In genomic region chr16:582614-583331, GRCh38 we compare ENCODE assay signal across 19 cellular contexts. TPM values are rescaled to one million over a fixed set of nuclear protein-coding genes. Genes with fewer than 3 reads are reported as not detected.
DNase-seq lines count a peak whose midpoint lies in the region; ATAC-seq and TF ChIP-seq lines count a peak whose summit lies in the region.
"Had no signal": no experiment of that assay in that cellular context is flagged by ENCODE, and none has a peak within 500 bp of the region (broad histone marks: within the 10 kb centered on the region; RNA-seq: fewer than 3 reads in every experiment).

No MANE protein-coding gene starts in this region.

- H3K9ac ChIP-seq in NT2/D1 (ENCODE audit: insufficient read length, low read depth) = peak overlapping the region; percentile 32

- H3K4me1 ChIP-seq in NT2/D1 (ENCODE audit: insufficient read depth, insufficient read length) = peaks cover 24% of the 10 kb centered on the region
- H3K4me1 ChIP-seq in stomach = peaks cover 11 to 50% (median 39%) of the 10 kb centered on the region in 4 donors

- DNase-seq in NCI-H2171 treated with DMSO at 0.1 percent for 48 hours (lab: John Stamatoyannopoulos, UW) = peak; percentile 17
- no peak for DNase-seq in NCI-H2171 (lab: John Stamatoyannopoulos, UW)
- DNase-seq in NT2/D1 (ENCODE audit: low read depth, low spot score) = no peak
- DNase-seq in dorsolateral prefrontal cortex = peak in 5 of 10 donors; percentile 49 to 91 (median 68)
- peak; percentile 86 for DNase-seq in stomach
- no peak for DNase-seq in NCI-H82 (lab: John Stamatoyannopoulos, UW)
- DNase-seq in NOMO-1 treated with dmso at 0.1 percent for 144 hours (lab: John Stamatoyannopoulos, UW; ENCODE audit: unreplicated experiment) = no peak
- DNase-seq: activated CD4-positive, alpha-beta T cell treated with anti-CD3 and anti-CD28 coated beads, Interleukin-2, amount 50 U/mL, for 48 hours; activated naive CD4-positive, alpha-beta T cell treated with anti-CD3 and anti-CD28 coated beads for 36 hours; aorta; islet precursor cell; KBM-7; naive thymus-derived CD8-positive, alpha-beta T cell; NCI-H1092; NCI-H774; T-cell; testis had no signal

- H3K27me3 ChIP-seq in NT2/D1 (ENCODE audit: insufficient read depth, insufficient read length) (peaks cover 20% of the 10 kb centered on the region), dorsolateral prefrontal cortex (no peaks in the 10 kb centered on the region), stomach (peaks cover 0 to 11% (median 0%) of the 10 kb centered on the region in 3 donors)
- H3K27me3 ChIP-seq: testis had no signal

- intact Hi-C loops in dorsolateral prefrontal cortex (cut with DNase I) (no loop called here), stomach (cut with DNase I; ENCODE audit: low total_unique reads) (no loop called here)

- ATAC-seq in GM21447 (IDR thresholded peaks at IDR 0.05; ENCODE audit: unreplicated experiment) = no peak
- ATAC-seq: naive thymus-derived CD8-positive, alpha-beta T cell; T-cell had no signal

- no peak for TF ChIP-seq POLR2A in stomach (IDR thresholded peaks at IDR 0.05)

- H3K4me3 ChIP-seq in NT2/D1 (ENCODE audit: insufficient read length, low read depth) (no peak overlapping the region), dorsolateral prefrontal cortex (peak overlapping the region in 1 of 59 donors; percentile 10), stomach (no peak overlapping the region)
- H3K4me3 ChIP-seq: testis had no signal

- H3K9me3 ChIP-seq in NT2/D1 (ENCODE audit: insufficient read depth, low read length) (no peaks in the 10 kb centered on the region), stomach (no peaks in the 10 kb centered on the region)
- H3K9me3 ChIP-seq: testis had no signal

- WGBS in stomach, 5 donors = 42 to 80% (median 69%) methylated on average over 12 to 21 of the region's 21 CpGs

- H3K36me3 ChIP-seq in NT2/D1 (ENCODE audit: insufficient read depth, insufficient read length, low read length) = peaks cover 27% of the 10 kb centered on the region
- H3K36me3 ChIP-seq in stomach = peaks cover 0 to 26% (median 14%) of the 10 kb centered on the region in 4 donors

- H3K27ac ChIP-seq in dorsolateral prefrontal cortex (peak overlapping the region in 44 of 59 donors; percentile 4 to 83 (median 51)), stomach (peak overlapping the region in 3 of 5 donors; percentile 15 to 58 (median 25))
- H3K27ac ChIP-seq: testis had no signal

- TF ChIP-seq EP300 in stomach (IDR thresholded peaks at IDR 0.05) = no peak

- TF ChIP-seq CTCF in dorsolateral prefrontal cortex (IDR thresholded peaks at IDR 0.05 in 54 of 56, conservative IDR thresholded peaks at IDR 0.05 in 2 of 56; ENCODE audit: low read depth in 1 of 56, partially characterized antibody in 56 of 56) (peak in 3 of 56 donors; percentile 14 to 29 (median 15)), stomach (IDR thresholded peaks at IDR 0.05) (peak in 1 of 7 experiments; percentile 37)

RNA-seq across cellular contexts. Expression of gene RAB40C, which starts 7.1 kb away (rescaled TPM):
- total RNA-seq in dorsolateral prefrontal cortex (100 to 1,000 TPM in 1 of 120 experiments, 10 to 100 TPM in 119; 34.4 to 107 (median 63.1) TPM), stomach (100 to 1,000 TPM in 1 of 5 donors, 10 to 100 TPM in 4; 17.6 to 101 (median 51.3) TPM)
- 10 to 100 TPM; 20.9 to 24.6 (median 22.1) TPM for polyA plus RNA-seq in stomach

RNA-seq across cellular contexts. Expression of gene PIGQ, which starts 13.0 kb away (rescaled TPM):
- 100 to 1,000 TPM in 8 of 120 experiments, 10 to 100 TPM in 112; 51.5 to 125 (median 72.9) TPM for total RNA-seq in dorsolateral prefrontal cortex
- total RNA-seq in stomach = 100 to 1,000 TPM in 2 of 5 donors, 10 to 100 TPM in 3; 14.3 to 217 (median 52.6) TPM
- polyA plus RNA-seq in stomach = 10 to 100 TPM; 30.1 to 46.5 (median 38.0) TPM

RNA-seq across cellular contexts. Expression of gene NHLRC4, which starts 16.0 kb away (rescaled TPM):
- 1 to 10 TPM in 19 of 120 experiments, under 1 TPM in 97, not detected in 4; 0.20 to 1.6 (median 0.60) TPM for total RNA-seq in dorsolateral prefrontal cortex
- under 1 TPM in 2 of 5 donors, not detected in 3; 0.89 to 0.92 TPM for total RNA-seq in stomach
- 1 to 10 TPM in 2 of 3 donors, under 1 TPM in 1; 0.35 to 1.4 (median 1.4) TPM for polyA plus RNA-seq in stomach

RNA-seq across cellular contexts. Expression of gene PRR35, which starts 22.6 kb away (rescaled TPM):
- total RNA-seq in dorsolateral prefrontal cortex (under 1 TPM in 29 of 120 experiments, not detected in 91; 0.17 to 0.90 (median 0.28) TPM), stomach (not detected)
- polyA plus RNA-seq in stomach = not detected
- total RNA-seq: activated naive CD4-positive, alpha-beta T cell treated with anti-CD3 and anti-CD28 coated beads for 36 hours; aorta; naive thymus-derived CD8-positive, alpha-beta T cell; pulmonary artery endothelial cell; T-cell had no signal
- polyA plus RNA-seq: naive thymus-derived CD8-positive, alpha-beta T cell had no signal

RNA-seq across cellular contexts. Expression of gene WFIKKN1, which starts 48.0 kb away (rescaled TPM):
- total RNA-seq in dorsolateral prefrontal cortex (10 to 100 TPM in 3 of 120 experiments, 1 to 10 TPM in 117; 1.2 to 14.8 (median 4.0) TPM), stomach (10 to 100 TPM in 1 of 5 donors, 1 to 10 TPM in 1, under 1 TPM in 2, not detected in 1; 0.14 to 25.8 (median 2.5) TPM)
- 1 to 10 TPM; 1.0 to 2.0 (median 1.5) TPM for polyA plus RNA-seq in stomach

Comparison
In these comparisons a context has a peak if more than half of its experiments do, and no peak if none do; other contexts are left out.
1. DNase-seq: peak in NCI-H2171 treated with DMSO at 0.1 percent for 48 hours (single experiment) and stomach (single experiment); none in NCI-H2171 (single experiment), NT2/D1 (single experiment), NCI-H82 (single experiment) and NOMO-1 treated with dmso at 0.1 percent for 144 hours (single experiment).